ENCODE assay signal across 8 cellular contexts in the genomic region with DNA sequence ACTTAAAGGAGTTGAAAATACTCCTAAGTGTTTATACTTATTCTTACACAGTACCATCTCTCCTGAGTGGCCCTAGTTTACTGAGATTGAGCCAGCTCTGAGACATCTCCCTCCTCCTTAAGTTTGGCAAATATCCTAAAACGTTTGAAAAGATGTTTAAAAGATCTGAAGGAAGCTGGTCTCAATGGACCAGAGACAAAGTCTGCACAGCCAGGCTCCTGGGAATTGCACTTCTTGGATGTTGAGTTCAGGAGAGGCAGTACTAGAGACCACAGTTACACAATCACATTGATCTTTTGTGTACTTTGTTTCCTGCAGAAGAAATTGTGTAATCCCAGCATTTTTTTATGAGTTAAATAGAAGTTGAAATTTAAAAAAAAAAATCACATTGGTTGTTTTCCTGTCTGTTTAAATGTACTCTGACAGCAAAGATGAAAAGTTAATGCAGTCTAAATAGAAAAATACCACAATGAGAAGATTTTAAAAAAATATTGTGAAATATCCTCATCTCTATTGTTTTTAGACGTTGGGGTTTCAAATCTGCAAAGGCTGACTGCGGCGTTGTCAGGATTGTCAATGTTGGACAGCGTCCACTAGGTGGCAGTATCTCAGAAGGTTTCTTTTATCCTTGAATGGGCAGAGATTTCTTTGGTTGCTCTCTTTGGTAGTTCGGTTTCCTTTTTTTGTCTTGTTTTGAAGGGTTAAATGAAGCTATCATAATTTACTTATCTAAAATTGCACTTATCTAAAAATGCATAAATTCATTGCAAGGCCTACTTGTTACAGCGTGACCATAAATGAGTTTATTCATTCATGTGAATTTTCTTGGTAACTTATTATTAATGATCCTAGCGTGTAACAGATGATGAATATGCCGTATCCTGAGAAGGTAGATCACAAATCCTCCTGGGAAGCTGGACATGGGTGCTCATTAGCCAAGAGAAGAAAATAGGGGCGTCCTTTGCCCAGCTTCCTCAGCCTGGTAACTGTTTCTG. TPM values are rescaled to one million over a fixed set of nuclear protein-coding genes. Genes with fewer than 3 reads are reported as not detected.
DNase-seq lines count a peak whose midpoint lies in the region; ATAC-seq lines count a peak whose summit lies in the region.

No MANE protein-coding gene starts in this region.

- no peaks in the 10 kb centered on the region for H3K79me2 ChIP-seq in Karpas-422 (ENCODE audit: low read length)

- no peaks in the 10 kb centered on the region for H3K9me2 ChIP-seq in Karpas-422 (replicated peaks; ENCODE audit: insufficient read depth, low read length)

- no peak overlapping the region for H3K4me2 ChIP-seq in Karpas-422 (ENCODE audit: low read depth, low read length, poor library complexity, severe bottlenecking)

- no peak overlapping the region for H3K27ac ChIP-seq in Karpas-422 (ENCODE audit: low read length)

- no peak overlapping the region for H3K9ac ChIP-seq in Karpas-422 (ENCODE audit: low read length)

- H3K4me3 ChIP-seq in Karpas-422 (ENCODE audit: low read length), result no peak overlapping the region

- DNase-seq in SIG-M5 treated with dmso at 0.1 percent for 504 hours (lab: John Stamatoyannopoulos, UW; ENCODE audit: unreplicated experiment) (peak; percentile 80), SIG-M5 (lab: John Stamatoyannopoulos, UW) (no peak), Karpas-422 (peak; percentile 88), RKO (ENCODE audit: low spot score) (peak; percentile 62), glomerular endothelial cell (ENCODE audit: extremely low read depth, low read depth, low spot score) (peak; percentile 57), pons (ENCODE audit: low spot score) (peak; percentile 69)
- peak; percentile 43 for DNase-seq in activated naive CD4-positive, alpha-beta T cell treated with Interleukin-2 at 50 U/mL for 16 hours

- H3K27me3 ChIP-seq in Karpas-422 (ENCODE audit: low read length), result no peaks in the 10 kb centered on the region

- no peaks in the 10 kb centered on the region for H3K9me3 ChIP-seq in Karpas-422 (ENCODE audit: low read length)

- H4K20me1 ChIP-seq in Karpas-422 (ENCODE audit: insufficient read depth, low read depth, low read length), result no peaks in the 10 kb centered on the region

- ATAC-seq in GM21825 (IDR thresholded peaks at IDR 0.05; ENCODE audit: unreplicated experiment), result no peak

- no peaks in the 10 kb centered on the region for H3K36me3 ChIP-seq in Karpas-422 (ENCODE audit: insufficient read depth, low read length)

- H3K4me1 ChIP-seq in Karpas-422 (ENCODE audit: low read length), result peaks cover 4% of the 10 kb centered on the region

- no peak overlapping the region for H2AFZ ChIP-seq in Karpas-422 (ENCODE audit: low read length)

RNA-seq across cellular contexts. Expression of a gene that starts 20.9 kb away (rescaled TPM):
- total RNA-seq in Karpas-422 (2014; rRNA removed; shearing (Covaris generic); ENCODE audit: low replicate concordance), result not detected in 2 replicates
- total RNA-seq in glomerular endothelial cell, result 0.29 TPM in 1 of 2 replicates, not detected in the other
